Comparison of ENCODE assay signal across 19 cellular contexts in genomic region chr4:27088491-27088890, GRCh38.
DNase-seq lines count a peak whose midpoint lies in the region; ATAC-seq, FAIRE-seq and TF ChIP-seq lines count a peak whose summit lies in the region.
"Had no signal": no experiment of that assay in that cellular context is flagged by ENCODE, and none has a peak within 500 bp of the region (broad histone marks: within the 10 kb centered on the region; RNA-seq: fewer than 3 reads in every experiment).

No MANE protein-coding gene starts in this region.

- ATAC-seq in K562 (no peak), HG02852 (IDR thresholded peaks at IDR 0.05; ENCODE audit: unreplicated experiment) (no peak)
- ATAC-seq in stimulated activated naive CD8-positive, alpha-beta T cell treated with anti-CD3 and anti-CD28 coated beads, Interleukin-15, amount 100 ng/mL, for 72 hours: no peak
- ATAC-seq: activated CD8-positive, alpha-beta T cell treated with anti-CD3 and anti-CD28 coated beads for 36 hours; naive thymus-derived CD8-positive, alpha-beta T cell had no signal

- no peaks in the 10 kb centered on the region for H3K79me2 ChIP-seq in K562 (ENCODE audit: control insufficient read depth, insufficient read depth, low read length)

- no peak overlapping the region for H3K9ac ChIP-seq in K562 (ENCODE audit: insufficient read depth in 1 of 2, low read depth in 2 of 2, low read length in 2 of 2)

- H3K4me3 Mint-ChIP-seq in nephron progenitor cell: no peak overlapping the region
- H3K4me3 Mint-ChIP-seq in stimulated activated naive CD8-positive, alpha-beta T cell treated with anti-CD3 and anti-CD28 coated beads, Interleukin-15, amount 100 ng/mL, for 72 hours: no peak overlapping the region
- H3K4me3 Mint-ChIP-seq: activated CD8-positive, alpha-beta T cell treated with anti-CD3 and anti-CD28 coated beads for 36 hours; activated naive CD8-positive, alpha-beta T cell treated with anti-CD3 and anti-CD28 coated beads, Interleukin-2, amount 10 ng/mL, durations not matched to agents 7 days and 5 days; naive thymus-derived CD8-positive, alpha-beta T cell had no signal

- no peak for FAIRE-seq in K562 (lab: Jason Lieb, UNC)
- FAIRE-seq: GM19239 had no signal

- CTCF ChIA-PET in K562 (lab: Yijun Ruan, JAX; ENCODE audit: low intra/inter-chr PET ratio): no interaction called here

- H3K4me2 ChIP-seq in K562 (ENCODE audit: insufficient read depth, low read length): no peak overlapping the region
- H3K4me2 ChIP-seq: PC-9 had no signal

- DNase-seq in DMS53 (lab: John Stamatoyannopoulos, UW) (peak; percentile 70), MV-4-11 (lab: John Stamatoyannopoulos, UW) (peak; percentile 90), K562 (ENCODE audit: extremely low read depth in 1 of 4, low spot score in 3 of 4) (no peak), nephron progenitor cell (peak; percentile 27), GM13977 (ENCODE audit: low spot score) (no peak)
- DNase-seq in stimulated activated naive CD8-positive, alpha-beta T cell treated with anti-CD3 and anti-CD28 coated beads, Interleukin-15, amount 100 ng/mL, for 72 hours: no peak
- DNase-seq: activated CD8-positive, alpha-beta T cell treated with anti-CD3 and anti-CD28 coated beads for 36 hours; activated naive CD8-positive, alpha-beta T cell treated with anti-CD3 and anti-CD28 coated beads, Interleukin-2, amount 10 ng/mL, durations not matched to agents 7 days and 5 days; brain microvascular endothelial cell; DND-41; erythroblast; naive thymus-derived CD8-positive, alpha-beta T cell; NCI-H1694 treated with DMSO at 0.1 percent for 48 hours; PC-9; stimulated activated CD4-positive, alpha-beta T cell treated with anti-CD3 and anti-CD28 coated beads, Interleukin-2, amount 100 ng/mL, for 48 hours had no signal

- H3K4me1 ChIP-seq in K562 (replicated peaks in 1 of 2; ENCODE audit: control insufficient read depth in 2 of 2, insufficient read depth in 2 of 2, low read length in 2 of 2): peaks cover 3 to 9% of the 10 kb centered on the region in 2 experiments; a peak in 3 of 5 replicates

- H3K27me3 Mint-ChIP-seq in nephron progenitor cell (ENCODE audit: low read depth, poor library complexity): peaks cover 48% of the 10 kb centered on the region
- H3K27me3 Mint-ChIP-seq in stimulated activated naive CD8-positive, alpha-beta T cell treated with anti-CD3 and anti-CD28 coated beads, Interleukin-15, amount 100 ng/mL, for 72 hours: peaks cover 94% of the 10 kb centered on the region

- no peaks in the 10 kb centered on the region for H3K9me1 ChIP-seq in K562 (ENCODE audit: control insufficient read depth, insufficient read depth, low read length)

- no peaks in the 10 kb centered on the region for H4K20me1 ChIP-seq in K562 (replicated peaks; ENCODE audit: control insufficient read depth, insufficient read depth, low read length)

- no peaks in the 10 kb centered on the region for H3K36me3 Mint-ChIP-seq in nephron progenitor cell (ENCODE audit: low read depth)
- H3K36me3 Mint-ChIP-seq: activated naive CD8-positive, alpha-beta T cell treated with anti-CD3 and anti-CD28 coated beads, Interleukin-2, amount 10 ng/mL, durations not matched to agents 7 days and 5 days; naive thymus-derived CD8-positive, alpha-beta T cell had no signal

- no peak overlapping the region for H3K4me3 ChIP-seq in K562
- H3K4me3 ChIP-seq: HAP-1, lung, PC-9 had no signal

- TF ChIP-seq POLR2A in K562 (conservative IDR thresholded peaks at IDR 0.05): no peak

- H3K9me3 ChIP-seq in K562 (replicated peaks; ENCODE audit: control insufficient read depth, insufficient read depth, low read depth, low read length): no peaks in the 10 kb centered on the region
- H3K9me3 ChIP-seq: HAP-1 had no signal

- no TSS peak for BruUV-seq in K562 (replicated peaks; lab: Mats Ljungman, UMichigan)

- POLR2A ChIA-PET in K562 (lab: Yijun Ruan, JAX): no interaction called here

- no peak overlapping the region for H2AFZ ChIP-seq in K562 (ENCODE audit: low read depth, low read length)
- H2AFZ ChIP-seq: PC-9 had no signal

- TF ChIP-seq EP300 in K562 (IDR thresholded peaks at IDR 0.05; ENCODE audit: low read length): no peak

- TF ChIP-seq RAD21 in K562 (CRISPR knock-in tag; conservative IDR thresholded peaks at IDR 0.05 in 1 of 2, IDR thresholded peaks at IDR 0.05 in 1 of 2): no peak

- in situ Hi-C loops in K562 (cut with MboI): no loop called here
- in situ Hi-C loops in GM13977 (cut with MboI; ENCODE audit: low pct_unique_long_range_greater_than_20kb, low sequenced_read_pairs, unreplicated experiment): no loop called here

- peak overlapping the region; percentile 68 for H3K27ac Mint-ChIP-seq in nephron progenitor cell
- no peak overlapping the region for H3K27ac Mint-ChIP-seq in stimulated activated naive CD8-positive, alpha-beta T cell treated with anti-CD3 and anti-CD28 coated beads, Interleukin-15, amount 100 ng/mL, for 72 hours
- H3K27ac Mint-ChIP-seq: activated CD8-positive, alpha-beta T cell treated with anti-CD3 and anti-CD28 coated beads for 36 hours; activated naive CD8-positive, alpha-beta T cell treated with anti-CD3 and anti-CD28 coated beads, Interleukin-2, amount 10 ng/mL, durations not matched to agents 7 days and 5 days; naive thymus-derived CD8-positive, alpha-beta T cell had no signal

- peaks cover 67% of the 10 kb centered on the region for H3K4me1 Mint-ChIP-seq in nephron progenitor cell
- H3K4me1 Mint-ChIP-seq in stimulated activated naive CD8-positive, alpha-beta T cell treated with anti-CD3 and anti-CD28 coated beads, Interleukin-15, amount 100 ng/mL, for 72 hours: no peaks in the 10 kb centered on the region

- H3K9me3 Mint-ChIP-seq in nephron progenitor cell: no peaks in the 10 kb centered on the region
- H3K9me3 Mint-ChIP-seq in stimulated activated naive CD8-positive, alpha-beta T cell treated with anti-CD3 and anti-CD28 coated beads, Interleukin-15, amount 100 ng/mL, for 72 hours: no peaks in the 10 kb centered on the region
- H3K9me3 Mint-ChIP-seq: activated CD8-positive, alpha-beta T cell treated with anti-CD3 and anti-CD28 coated beads for 36 hours; activated naive CD8-positive, alpha-beta T cell treated with anti-CD3 and anti-CD28 coated beads, Interleukin-2, amount 10 ng/mL, durations not matched to agents 7 days and 5 days had no signal

- H3K36me3 ChIP-seq in K562 (ENCODE audit: control insufficient read depth, insufficient read depth, low read length): no peaks in the 10 kb centered on the region
- H3K36me3 ChIP-seq: brain microvascular endothelial cell, HAP-1 had no signal

- H3K27me3 ChIP-seq in K562 (ENCODE audit: control insufficient read depth in 2 of 2, insufficient read depth in 2 of 2, low read length in 2 of 2): peaks cover 3 to 22% of the 10 kb centered on the region in 2 experiments; a peak in 2 of 5 replicates
- H3K27me3 ChIP-seq: brain microvascular endothelial cell had no signal

- intact Hi-C loops in K562 (cut with micrococcal nuclease): no loop called here

- TF ChIP-seq CTCF in K562 (IDR thresholded peaks at IDR 0.05 in 2 of 3, conservative IDR thresholded peaks at IDR 0.05 in 1 of 3; ENCODE audit: insufficient read depth in 2 of 3, low read depth in 1 of 3, low read length in 3 of 3): no peak
- no peak for TF ChIP-seq CTCF in nephron progenitor cell (IDR thresholded peaks at IDR 0.05)
- TF ChIP-seq CTCF in GM13977 (IDR thresholded peaks at IDR 0.05; ENCODE audit: extremely low read depth, insufficient read depth, missing control alignments): no peak

- WGBS in K562 (ENCODE audit: insufficient coverage, low coverage, missing lambda C conversion rate): 2% methylated on average over 5 of the region's 5 CpGs

- no peak overlapping the region for H3K27ac ChIP-seq in K562 (ENCODE audit: extremely low read depth, low read depth, low read length)
- H3K27ac ChIP-seq: brain microvascular endothelial cell, PC-9 had no signal

TF ChIP-seq in K562, 482 proteins besides CTCF, POLR2A, EP300 and RAD21:
- peak; percentile 65 for TF ChIP-seq MEIS2 (IDR thresholded peaks at IDR 0.05; ENCODE audit: partially characterized antibody)
- no peak for TF ChIP-seq NBN (IDR thresholded peaks at IDR 0.05; ENCODE audit: low read depth)
- TF ChIP-seq, protein P1, sequence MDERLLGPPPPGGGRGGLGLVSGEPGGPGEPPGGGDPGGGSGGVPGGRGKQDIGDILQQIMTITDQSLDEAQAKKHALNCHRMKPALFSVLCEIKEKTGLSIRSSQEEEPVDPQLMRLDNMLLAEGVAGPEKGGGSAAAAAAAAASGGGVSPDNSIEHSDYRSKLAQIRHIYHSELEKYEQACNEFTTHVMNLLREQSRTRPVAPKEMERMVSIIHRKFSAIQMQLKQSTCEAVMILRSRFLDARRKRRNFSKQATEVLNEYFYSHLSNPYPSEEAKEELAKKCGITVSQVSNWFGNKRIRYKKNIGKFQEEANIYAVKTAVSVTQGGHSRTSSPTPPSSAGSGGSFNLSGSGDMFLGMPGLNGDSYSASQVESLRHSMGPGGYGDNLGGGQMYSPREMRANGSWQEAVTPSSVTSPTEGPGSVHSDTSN (CRISPR knock-in tag; IDR thresholded peaks at IDR 0.05; ENCODE audit: low read depth): no peak
- TF ChIP-seq, protein P1 (tag; conservative IDR thresholded peaks at IDR 0.05; ENCODE audit: low read depth): peak; percentile 56
- TF ChIP-seq PKNOX1 (IDR thresholded peaks at IDR 0.05): peak; percentile 66

Comparison
In these comparisons a context has a peak if more than half of its experiments do, and no peak if none do; other contexts are left out.
1. DNase-seq: peak in DMS53 (single experiment), MV-4-11 (single experiment) and nephron progenitor cell (single experiment); none in K562 (0 of 4), GM13977 (single experiment) and stimulated activated naive CD8-positive, alpha-beta T cell treated with anti-CD3 and anti-CD28 coated beads, Interleukin-15, amount 100 ng/mL, for 72 hours (0 of 2).